ENCODE assay signal across 21 cellular contexts in the genomic region with DNA sequence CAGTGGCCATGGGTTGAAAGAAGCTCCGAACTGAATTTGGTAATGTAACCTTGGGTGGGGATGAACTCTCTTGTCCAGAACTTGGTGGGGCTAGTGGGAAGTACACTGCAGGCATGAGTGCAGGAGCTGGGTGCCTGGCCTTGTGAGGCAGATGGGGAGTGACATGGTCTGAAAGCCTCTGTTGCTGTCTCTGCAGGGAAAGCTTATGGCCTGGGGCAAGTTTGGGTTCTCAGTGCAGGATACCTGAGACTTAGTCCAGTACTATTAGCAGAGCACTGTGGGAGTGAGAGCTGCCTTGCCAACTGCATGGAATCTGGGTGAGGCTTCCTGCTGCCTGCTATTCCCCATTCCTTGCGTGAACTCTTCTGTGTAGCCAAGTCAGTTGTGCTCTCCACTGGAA.
"Had no signal": no experiment of that assay in that cellular context is flagged by ENCODE, and none has a peak within 500 bp of the region (broad histone marks: within the 10 kb centered on the region; RNA-seq: fewer than 3 reads in every experiment).

No MANE protein-coding gene starts in this region.

- ATAC-seq: HepG2 had no signal

- H3K9me3 ChIP-seq: SK-N-SH had no signal

- H3K4me2 ChIP-seq: SK-N-SH had no signal

- H3K4me3 ChIP-seq: MG63 had no signal

- H3K36me3 ChIP-seq: MG63 had no signal

- H3K27ac ChIP-seq: RWPE1 had no signal

- FAIRE-seq: HepG2 had no signal

- DNase-seq: IMR-90, Karpas-422, KG1, MG63, NCI-H1092, NCI-H1417 treated with DMSO at 0.1 percent for 48 hours, NCI-H146, NCI-H1694 treated with DMSO at 0.1 percent for 48 hours, NCI-H1930, NCI-H2081, NCI-H2107, NCI-H2227 treated with DMSO at 0.1 percent for 48 hours, NCI-H446 treated with DMSO at 0.1 percent for 48 hours, NCI-H510A treated with DMSO at 0.1 percent for 48 hours, NCI-H526, NCI-H748 treated with DMSO at 0.1 percent for 48 hours, SHP77, SK-N-SH, SW 1271 had no signal

- H3K9me2 ChIP-seq: SK-N-SH had no signal

- H3K27me3 ChIP-seq: MG63 had no signal

- H3K9ac ChIP-seq: SK-N-SH had no signal
